ENCODE assay signal across 1 cellular context in the genomic region with DNA sequence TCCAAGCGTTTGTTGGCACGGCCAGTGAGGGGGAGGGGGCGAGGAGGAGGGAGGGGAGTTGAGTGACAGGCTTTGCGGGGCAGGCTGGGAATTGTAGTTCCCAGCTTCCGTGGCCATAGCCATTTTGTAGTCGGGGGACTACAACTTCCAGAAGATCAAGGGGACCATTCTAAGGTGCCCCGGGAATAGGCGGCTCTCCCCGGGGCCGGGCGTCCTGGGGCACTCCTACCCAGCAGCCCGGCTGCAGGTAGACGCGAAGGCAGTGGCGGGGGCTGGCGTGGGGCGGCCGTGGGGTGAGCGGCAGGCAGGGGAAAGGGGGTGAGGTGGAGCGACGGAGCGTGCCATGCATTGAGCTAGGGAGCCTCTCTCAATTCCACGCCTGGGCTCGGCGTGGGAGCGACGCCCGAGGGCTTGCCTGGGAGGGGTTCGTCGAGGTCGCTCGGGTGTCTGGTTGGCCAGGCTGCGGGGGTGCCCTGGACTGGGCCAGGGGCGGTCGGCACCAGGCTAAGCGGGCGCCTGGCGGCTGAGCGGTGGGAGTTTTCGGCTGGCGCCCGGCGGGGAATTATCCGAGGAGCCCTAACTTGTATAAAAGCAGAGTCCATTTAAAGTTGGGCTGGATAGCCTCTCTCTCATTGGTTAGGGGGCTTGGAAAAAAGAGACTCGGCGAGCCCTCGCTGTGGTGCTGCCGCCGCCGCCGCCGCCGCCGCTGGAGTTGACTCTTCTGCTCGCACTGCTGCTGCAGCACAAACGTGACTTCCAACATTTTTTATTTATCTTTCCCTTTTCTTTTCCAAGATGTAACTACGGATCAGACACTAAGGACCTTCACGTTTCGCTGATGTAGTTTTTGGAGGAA.
TF ChIP-seq lines count a peak whose summit lies in the region.

TSS of gene JARID2 (plus strand) at position 709 of the 856 bp plus-strand sequence. CDS start 471 bp downstream, outside the sequence.

TF ChIP-seq in WTC11, 78 proteins besides CTCF, POLR2A, EP300 and RAD21 (continued from another document):
- no peak for TF ChIP-seq ZNF425 (CRISPR knock-in tag; conservative IDR thresholded peaks at IDR 0.05)
- TF ChIP-seq ESRRA (CRISPR knock-in tag; IDR thresholded peaks at IDR 0.05; ENCODE audit: borderline replicate concordance): 0 out of 2 replicates have a peak, but pooled peaks have one; percentile 29
